Comparison of ENCODE assay signal across 11 cellular contexts in genomic region chr3:111238896-111239295, GRCh38.
A peak's percentile ranks its signal among the peaks of the same experiment; 100 is the strongest.
DNase-seq lines count a peak whose midpoint lies in the region; ATAC-seq and TF ChIP-seq lines count a peak whose summit lies in the region.
"Had no signal": no experiment of that assay in that cellular context is flagged by ENCODE, and none has a peak within 500 bp of the region (broad histone marks: within the 10 kb centered on the region; RNA-seq: fewer than 3 reads in every experiment).

No MANE protein-coding gene starts in this region.

- intact Hi-C loops in posterior vena cava (cut with DNase I) = no loop called here

- peak overlapping the region; percentile 16 for H3K4me3 Mint-ChIP-seq in activated CD8-positive, alpha-beta T cell treated with anti-CD3 and anti-CD28 coated beads, Interleukin-2, amount 10 ng/mL, durations not matched to agents 7 days and 5 days

- no peak overlapping the region for H3K27ac ChIP-seq in WERI-Rb-1
- H3K27ac ChIP-seq: HL-60 had no signal

- peaks cover 45% of the 10 kb centered on the region for H3K4me1 Mint-ChIP-seq in activated CD8-positive, alpha-beta T cell treated with anti-CD3 and anti-CD28 coated beads, Interleukin-2, amount 10 ng/mL, durations not matched to agents 7 days and 5 days (ENCODE audit: low read depth)

- H3K27ac Mint-ChIP-seq in activated CD8-positive, alpha-beta T cell treated with anti-CD3 and anti-CD28 coated beads, Interleukin-2, amount 10 ng/mL, durations not matched to agents 7 days and 5 days = peak overlapping the region; percentile 81

- POLR2A ChIA-PET in activated CD8-positive, alpha-beta T cell treated with anti-CD3 and anti-CD28 coated beads, Interleukin-2, amount 10 ng/mL, durations not matched to agents 7 days and 5 days (lab: Charles Lee) = no interaction called here

- H3K27me3 Mint-ChIP-seq in activated CD8-positive, alpha-beta T cell treated with anti-CD3 and anti-CD28 coated beads, Interleukin-2, amount 10 ng/mL, durations not matched to agents 7 days and 5 days (ENCODE audit: low read depth) = no peaks in the 10 kb centered on the region

- CTCF ChIA-PET in activated CD8-positive, alpha-beta T cell treated with anti-CD3 and anti-CD28 coated beads, Interleukin-2, amount 10 ng/mL, durations not matched to agents 7 days and 5 days (lab: Charles Lee) = no interaction called here

- peak; percentile 99 for ATAC-seq in GM18502 (IDR thresholded peaks at IDR 0.05; ENCODE audit: poor library complexity, unreplicated experiment)
- ATAC-seq in GM19452 (IDR thresholded peaks at IDR 0.05; ENCODE audit: unreplicated experiment) = peak; percentile 100
- ATAC-seq in HG03039 (IDR thresholded peaks at IDR 0.05; ENCODE audit: unreplicated experiment) = peak; percentile 86
- peak; percentile 96 for ATAC-seq in activated CD8-positive, alpha-beta T cell treated with anti-CD3 and anti-CD28 coated beads, Interleukin-2, amount 10 ng/mL, durations not matched to agents 7 days and 5 days

- peaks cover 6% of the 10 kb centered on the region for H3K9me3 ChIP-seq in WERI-Rb-1 (ENCODE audit: severe bottlenecking)

- no peaks in the 10 kb centered on the region for H3K27me3 ChIP-seq in WERI-Rb-1 (ENCODE audit: insufficient read depth, low read depth, severe bottlenecking)

- H3K4me3 ChIP-seq in WERI-Rb-1 (ENCODE audit: low read depth, low read length) = no peak overlapping the region
- H3K4me3 ChIP-seq: skin epidermis had no signal

- no peaks in the 10 kb centered on the region for H3K36me3 ChIP-seq in WERI-Rb-1

- peaks cover 37% of the 10 kb centered on the region for H3K36me3 Mint-ChIP-seq in activated CD8-positive, alpha-beta T cell treated with anti-CD3 and anti-CD28 coated beads, Interleukin-2, amount 10 ng/mL, durations not matched to agents 7 days and 5 days (ENCODE audit: low read depth)

- peak; percentile 68 for DNase-seq in activated CD8-positive, alpha-beta T cell treated with anti-CD3 and anti-CD28 coated beads, Interleukin-2, amount 10 ng/mL, durations not matched to agents 7 days and 5 days
- DNase-seq in posterior vena cava (ENCODE audit: low spot score) (no peak), WERI-Rb-1 (no peak), mesenteric fat pad (ENCODE audit: low spot score) (no peak), AG08396 (ENCODE audit: low spot score) (no peak)
- DNase-seq: midbrain had no signal

- peaks cover 9% of the 10 kb centered on the region for H3K9me3 Mint-ChIP-seq in activated CD8-positive, alpha-beta T cell treated with anti-CD3 and anti-CD28 coated beads, Interleukin-2, amount 10 ng/mL, durations not matched to agents 7 days and 5 days (ENCODE audit: insufficient read depth)

- TF ChIP-seq CTCF in WERI-Rb-1 (IDR thresholded peaks at IDR 0.05; ENCODE audit: low read depth, low read length) = no peak
